Comparison of ENCODE assay signal across 1 cellular context in genomic region chr6:163415620-163416379, GRCh38.
TF ChIP-seq lines count a peak whose summit lies in the region.

No MANE protein-coding gene starts in this region.

TF ChIP-seq in HepG2, 621 proteins besides CTCF, POLR2A, EP300 and RAD21 (continued from another document and continues in another):
- TF ChIP-seq ZNF513 (CRISPR knock-in tag; conservative IDR thresholded peaks at IDR 0.05) (no peak), AKAP8 (CRISPR knock-in tag; IDR thresholded peaks at IDR 0.05) (no peak), HES4 (CRISPR knock-in tag; IDR thresholded peaks at IDR 0.05; ENCODE audit: borderline replicate concordance) (peak; percentile 67; the same call in 1 of the 2 replicates), IKZF1 (IDR thresholded peaks at IDR 0.05) (no peak), MXD4 (CRISPR knock-in tag; IDR thresholded peaks at IDR 0.05) (0 out of 2 replicates have a peak, but pooled peaks have one; percentile 19), SNAPC5 (CRISPR knock-in tag; IDR thresholded peaks at IDR 0.05; ENCODE audit: borderline replicate concordance) (peak; percentile 30; the same call in 1 of the 2 replicates), SSRP1 (CRISPR knock-in tag; IDR thresholded peaks at IDR 0.05) (no peak), ZNF800 (CRISPR knock-in tag; IDR thresholded peaks at IDR 0.05) (0 out of 2 replicates have a peak, but pooled peaks have one; percentile 61), PCBP1 (IDR thresholded peaks at IDR 0.05; ENCODE audit: borderline replicate concordance, low read depth, low read length) (no peak), STAT6 (CRISPR knock-in tag; IDR thresholded peaks at IDR 0.05; ENCODE audit: borderline replicate concordance) (no peak), ZNF503 (CRISPR knock-in tag; IDR thresholded peaks at IDR 0.05) (no peak), PCBP2 (optimal IDR thresholded peaks at IDR 0.05; ENCODE audit: low read depth, low read length, poor library complexity, severe bottlenecking) (peak; percentile 33), ZNF777 (CRISPR knock-in tag; IDR thresholded peaks at IDR 0.05) (peak; percentile 25; the same call in 1 of the 2 replicates), GTF3A (CRISPR knock-in tag; conservative IDR thresholded peaks at IDR 0.05) (no peak), ZSCAN21 (CRISPR knock-in tag; IDR thresholded peaks at IDR 0.05; ENCODE audit: borderline replicate concordance) (no peak; the same call in 1 of the 2 replicates), ZFX (CRISPR knock-in tag; IDR thresholded peaks at IDR 0.05; ENCODE audit: low read depth) (peak; percentile 72), ZNF678 (CRISPR knock-in tag; IDR thresholded peaks at IDR 0.05) (no peak), ZNF746 (CRISPR knock-in tag; IDR thresholded peaks at IDR 0.05) (no peak), ZNF33B (CRISPR knock-in tag; IDR thresholded peaks at IDR 0.05) (no peak), MYC (CRISPR knock-in tag; IDR thresholded peaks at IDR 0.05; ENCODE audit: borderline replicate concordance) (peak; percentile 21; the same call in 1 of the 2 replicates), ONECUT2 (CRISPR knock-in tag; IDR thresholded peaks at IDR 0.05) (no peak), ZFP37 (CRISPR knock-in tag; IDR thresholded peaks at IDR 0.05; ENCODE audit: borderline replicate concordance) (no peak), MAF1 (CRISPR knock-in tag; IDR thresholded peaks at IDR 0.05; ENCODE audit: borderline replicate concordance) (no peak), RXRB (CRISPR knock-in tag; IDR thresholded peaks at IDR 0.05; ENCODE audit: borderline replicate concordance) (no peak), POLR2AphosphoS5 (IDR thresholded peaks at IDR 0.05; ENCODE audit: low read depth, low read length) (0 out of 2 replicates have a peak, but pooled peaks have one; percentile 24), FOXM1 (CRISPR knock-in tag; IDR thresholded peaks at IDR 0.05) (no peak), SNAPC4 (CRISPR knock-in tag; IDR thresholded peaks at IDR 0.05) (no peak; the same call in 1 of the 2 replicates), ELF3 (CRISPR knock-in tag; IDR thresholded peaks at IDR 0.05) (0 out of 2 replicates have a peak, but pooled peaks have one; percentile 12), MXD3 (CRISPR knock-in tag; IDR thresholded peaks at IDR 0.05) (no peak), FOXA1 (IDR thresholded peaks at IDR 0.05) (no peak), FOXA1 (CRISPR knock-in tag; IDR thresholded peaks at IDR 0.05) (no peak), HIVEP1 (CRISPR knock-in tag; IDR thresholded peaks at IDR 0.05) (no peak), LCORL (IDR thresholded peaks at IDR 0.05) (no peak), LCORL (CRISPR knock-in tag; IDR thresholded peaks at IDR 0.05) (peak; percentile 9; the same call in 1 of the 2 replicates), SALL2 (CRISPR knock-in tag; IDR thresholded peaks at IDR 0.05) (peak; percentile 60; the same call in 1 of the 2 replicates), CBX5 (CRISPR knock-in tag; IDR thresholded peaks at IDR 0.05; ENCODE audit: borderline replicate concordance) (no peak), USF2 (IDR thresholded peaks at IDR 0.05; ENCODE audit: low read depth, low read length) (no peak), USF2 (CRISPR knock-in tag; IDR thresholded peaks at IDR 0.05; ENCODE audit: borderline replicate concordance) (no peak), ZSCAN12 (CRISPR knock-in tag; IDR thresholded peaks at IDR 0.05) (no peak), FLYWCH1 (CRISPR knock-in tag; IDR thresholded peaks at IDR 0.05) (0 out of 2 replicates have a peak, but pooled peaks have one; percentile 8), FOXO1 (CRISPR knock-in tag; IDR thresholded peaks at IDR 0.05) (no peak), HOXA5 (CRISPR knock-in tag; IDR thresholded peaks at IDR 0.05) (peak; percentile 79; the same call in 1 of the 2 replicates), MLLT10 (CRISPR knock-in tag; IDR thresholded peaks at IDR 0.05) (no peak), HNRNPL (IDR thresholded peaks at IDR 0.05; ENCODE audit: low read depth, low read length) (no peak), HOXA3 (CRISPR knock-in tag; IDR thresholded peaks at IDR 0.05) (0 out of 2 replicates have a peak, but pooled peaks have one; percentile 19), ZNF816 (CRISPR knock-in tag; IDR thresholded peaks at IDR 0.05; ENCODE audit: borderline replicate concordance) (0 out of 2 replicates have a peak, but pooled peaks have one; percentile 32), ZNF768 (CRISPR knock-in tag; IDR thresholded peaks at IDR 0.05) (no peak; the same call in 1 of the 2 replicates), BHLHE40 (IDR thresholded peaks at IDR 0.05; ENCODE audit: low read length) (no peak), TOPORS (CRISPR knock-in tag; IDR thresholded peaks at IDR 0.05) (no peak), ZNF235 (CRISPR knock-in tag; IDR thresholded peaks at IDR 0.05; ENCODE audit: borderline replicate concordance) (no peak), PHF8 (CRISPR knock-in tag; IDR thresholded peaks at IDR 0.05) (peak; percentile 56), ZNF558 (CRISPR knock-in tag; IDR thresholded peaks at IDR 0.05; ENCODE audit: borderline replicate concordance) (0 out of 2 replicates have a peak, but pooled peaks have one; percentile 55), ETS1 (CRISPR knock-in tag; IDR thresholded peaks at IDR 0.05) (0 out of 2 replicates have a peak, but pooled peaks have one; percentile 45), TMF1 (CRISPR knock-in tag; IDR thresholded peaks at IDR 0.05; ENCODE audit: low read depth) (no peak; the same call in none of the 2 replicates)
